In the genomic region with DNA sequence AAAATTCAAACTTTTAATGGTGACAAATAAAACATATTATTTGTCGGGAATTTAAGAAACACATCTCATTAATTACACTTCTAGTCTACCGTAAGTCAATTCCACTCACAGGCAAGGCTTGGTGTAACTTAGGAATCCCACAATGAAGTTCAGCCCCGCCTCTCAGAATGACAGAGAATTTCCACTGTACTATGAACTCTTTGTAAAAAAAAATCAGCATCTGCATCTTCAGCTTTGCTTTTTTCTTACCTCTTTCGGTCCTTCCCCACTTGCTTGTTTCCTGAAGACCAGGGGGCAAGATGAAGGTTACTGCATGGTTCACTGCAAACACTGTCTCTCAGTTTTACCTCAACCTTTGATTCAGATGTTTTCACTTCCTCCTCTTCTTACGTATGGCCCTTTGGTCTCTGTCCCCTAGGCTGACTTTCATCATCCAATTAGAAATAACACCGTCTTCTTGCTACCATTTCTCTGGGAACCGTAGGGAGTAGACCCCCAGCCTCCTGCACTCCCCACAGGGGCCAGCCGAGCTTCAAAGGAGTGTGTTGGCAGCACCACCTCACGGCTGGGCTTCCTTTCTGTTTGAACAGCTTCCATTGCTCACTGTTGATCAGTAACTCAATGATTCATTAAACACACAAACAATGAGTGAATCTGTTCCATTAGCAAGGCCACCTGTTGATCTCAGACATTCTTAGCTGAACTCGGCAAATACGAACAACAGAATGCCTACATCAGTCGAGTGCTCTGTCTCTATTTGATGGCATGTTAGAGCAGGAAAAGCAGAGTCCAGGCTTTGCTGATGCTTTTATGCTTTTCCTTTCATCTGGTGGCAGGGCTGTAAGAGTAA, we compare ENCODE assay signal across 1 cellular context.
A peak's percentile ranks its signal among the peaks of the same experiment; 100 is the strongest.
TF ChIP-seq lines count a peak whose summit lies in the region.

No MANE protein-coding gene starts in this region.

TF ChIP-seq in HepG2, 621 proteins besides CTCF, POLR2A, EP300 and RAD21 (continued from another document and continues in another):
- TF ChIP-seq, protein P1, sequence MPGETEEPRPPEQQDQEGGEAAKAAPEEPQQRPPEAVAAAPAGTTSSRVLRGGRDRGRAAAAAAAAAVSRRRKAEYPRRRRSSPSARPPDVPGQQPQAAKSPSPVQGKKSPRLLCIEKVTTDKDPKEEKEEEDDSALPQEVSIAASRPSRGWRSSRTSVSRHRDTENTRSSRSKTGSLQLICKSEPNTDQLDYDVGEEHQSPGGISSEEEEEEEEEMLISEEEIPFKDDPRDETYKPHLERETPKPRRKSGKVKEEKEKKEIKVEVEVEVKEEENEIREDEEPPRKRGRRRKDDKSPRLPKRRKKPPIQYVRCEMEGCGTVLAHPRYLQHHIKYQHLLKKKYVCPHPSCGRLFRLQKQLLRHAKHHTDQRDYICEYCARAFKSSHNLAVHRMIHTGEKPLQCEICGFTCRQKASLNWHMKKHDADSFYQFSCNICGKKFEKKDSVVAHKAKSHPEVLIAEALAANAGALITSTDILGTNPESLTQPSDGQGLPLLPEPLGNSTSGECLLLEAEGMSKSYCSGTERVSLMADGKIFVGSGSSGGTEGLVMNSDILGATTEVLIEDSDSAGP (CRISPR knock-in tag; IDR thresholded peaks at IDR 0.05; ENCODE audit: borderline replicate concordance), result peak; percentile 69
- TF ChIP-seq RBFOX2 (IDR thresholded peaks at IDR 0.05; ENCODE audit: low read depth, low read length), result peak; percentile 84
- TF ChIP-seq DNMT1 (CRISPR knock-in tag; IDR thresholded peaks at IDR 0.05), result no peak
- TF ChIP-seq, protein P2, sequence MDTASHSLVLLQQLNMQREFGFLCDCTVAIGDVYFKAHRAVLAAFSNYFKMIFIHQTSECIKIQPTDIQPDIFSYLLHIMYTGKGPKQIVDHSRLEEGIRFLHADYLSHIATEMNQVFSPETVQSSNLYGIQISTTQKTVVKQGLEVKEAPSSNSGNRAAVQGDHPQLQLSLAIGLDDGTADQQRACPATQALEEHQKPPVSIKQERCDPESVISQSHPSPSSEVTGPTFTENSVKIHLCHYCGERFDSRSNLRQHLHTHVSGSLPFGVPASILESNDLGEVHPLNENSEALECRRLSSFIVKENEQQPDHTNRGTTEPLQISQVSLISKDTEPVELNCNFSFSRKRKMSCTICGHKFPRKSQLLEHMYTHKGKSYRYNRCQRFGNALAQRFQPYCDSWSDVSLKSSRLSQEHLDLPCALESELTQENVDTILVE (CRISPR knock-in tag; IDR thresholded peaks at IDR 0.05), result peak; percentile 80; the same call in 1 of the 2 replicates
- TF ChIP-seq, protein P3, sequence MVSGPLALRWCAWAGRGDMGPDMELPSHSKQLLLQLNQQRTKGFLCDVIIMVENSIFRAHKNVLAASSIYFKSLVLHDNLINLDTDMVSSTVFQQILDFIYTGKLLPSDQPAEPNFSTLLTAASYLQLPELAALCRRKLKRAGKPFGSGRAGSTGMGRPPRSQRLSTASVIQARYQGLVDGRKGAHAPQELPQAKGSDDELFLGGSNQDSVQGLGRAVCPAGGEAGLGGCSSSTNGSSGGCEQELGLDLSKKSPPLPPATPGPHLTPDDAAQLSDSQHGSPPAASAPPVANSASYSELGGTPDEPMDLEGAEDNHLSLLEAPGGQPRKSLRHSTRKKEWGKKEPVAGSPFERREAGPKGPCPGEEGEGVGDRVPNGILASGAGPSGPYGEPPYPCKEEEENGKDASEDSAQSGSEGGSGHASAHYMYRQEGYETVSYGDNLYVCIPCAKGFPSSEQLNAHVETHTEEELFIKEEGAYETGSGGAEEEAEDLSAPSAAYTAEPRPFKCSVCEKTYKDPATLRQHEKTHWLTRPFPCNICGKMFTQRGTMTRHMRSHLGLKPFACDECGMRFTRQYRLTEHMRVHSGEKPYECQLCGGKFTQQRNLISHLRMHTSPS (CRISPR knock-in tag; IDR thresholded peaks at IDR 0.05; ENCODE audit: low read depth), result peak; percentile 45; the same call in 1 of the 2 replicates
- TF ChIP-seq ZMAT3 (CRISPR knock-in tag; conservative IDR thresholded peaks at IDR 0.05), result peak; percentile 71; the same call in 1 of the 2 replicates
- 0 out of 2 replicates have a peak, but pooled peaks have one; percentile 45 for TF ChIP-seq ZNF230 (CRISPR knock-in tag; IDR thresholded peaks at IDR 0.05)
- TF ChIP-seq ZFP37 (CRISPR knock-in tag; IDR thresholded peaks at IDR 0.05; ENCODE audit: borderline replicate concordance), result peak; percentile 50; the same call in 1 of the 2 replicates
- peak; percentile 72; the same call in 1 of the 2 replicates for TF ChIP-seq ZNF766 (CRISPR knock-in tag; IDR thresholded peaks at IDR 0.05; ENCODE audit: borderline replicate concordance)
- peak; percentile 61; the same call in 1 of the 2 replicates for TF ChIP-seq ZBTB20 (CRISPR knock-in tag; IDR thresholded peaks at IDR 0.05; ENCODE audit: borderline replicate concordance, low read depth)
- TF ChIP-seq LCORL (IDR thresholded peaks at IDR 0.05), result no peak
- TF ChIP-seq LCORL (CRISPR knock-in tag; IDR thresholded peaks at IDR 0.05), result peak; percentile 87
- TF ChIP-seq ZNF883 (CRISPR knock-in tag; IDR thresholded peaks at IDR 0.05; ENCODE audit: not compliant biosample characterization), result no peak
- no peak for TF ChIP-seq PRMT3 (CRISPR knock-in tag; IDR thresholded peaks at IDR 0.05; ENCODE audit: borderline replicate concordance, low read depth)
- TF ChIP-seq, protein P4, sequence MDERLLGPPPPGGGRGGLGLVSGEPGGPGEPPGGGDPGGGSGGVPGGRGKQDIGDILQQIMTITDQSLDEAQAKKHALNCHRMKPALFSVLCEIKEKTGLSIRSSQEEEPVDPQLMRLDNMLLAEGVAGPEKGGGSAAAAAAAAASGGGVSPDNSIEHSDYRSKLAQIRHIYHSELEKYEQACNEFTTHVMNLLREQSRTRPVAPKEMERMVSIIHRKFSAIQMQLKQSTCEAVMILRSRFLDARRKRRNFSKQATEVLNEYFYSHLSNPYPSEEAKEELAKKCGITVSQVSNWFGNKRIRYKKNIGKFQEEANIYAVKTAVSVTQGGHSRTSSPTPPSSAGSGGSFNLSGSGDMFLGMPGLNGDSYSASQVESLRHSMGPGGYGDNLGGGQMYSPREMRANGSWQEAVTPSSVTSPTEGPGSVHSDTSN (CRISPR knock-in tag; IDR thresholded peaks at IDR 0.05), result no peak
- TF ChIP-seq, protein P5, sequence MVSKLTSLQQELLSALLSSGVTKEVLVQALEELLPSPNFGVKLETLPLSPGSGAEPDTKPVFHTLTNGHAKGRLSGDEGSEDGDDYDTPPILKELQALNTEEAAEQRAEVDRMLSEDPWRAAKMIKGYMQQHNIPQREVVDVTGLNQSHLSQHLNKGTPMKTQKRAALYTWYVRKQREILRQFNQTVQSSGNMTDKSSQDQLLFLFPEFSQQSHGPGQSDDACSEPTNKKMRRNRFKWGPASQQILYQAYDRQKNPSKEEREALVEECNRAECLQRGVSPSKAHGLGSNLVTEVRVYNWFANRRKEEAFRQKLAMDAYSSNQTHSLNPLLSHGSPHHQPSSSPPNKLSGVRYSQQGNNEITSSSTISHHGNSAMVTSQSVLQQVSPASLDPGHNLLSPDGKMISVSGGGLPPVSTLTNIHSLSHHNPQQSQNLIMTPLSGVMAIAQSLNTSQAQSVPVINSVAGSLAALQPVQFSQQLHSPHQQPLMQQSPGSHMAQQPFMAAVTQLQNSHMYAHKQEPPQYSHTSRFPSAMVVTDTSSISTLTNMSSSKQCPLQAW (CRISPR knock-in tag; IDR thresholded peaks at IDR 0.05), result peak; percentile 99
- no peak for TF ChIP-seq ATAD3A (CRISPR knock-in tag; IDR thresholded peaks at IDR 0.05)
- TF ChIP-seq ZNF589 (CRISPR knock-in tag; conservative IDR thresholded peaks at IDR 0.05), result no peak; the same call in 1 of the 2 replicates
- TF ChIP-seq RFX1 (IDR thresholded peaks at IDR 0.05), result no peak
- peak; percentile 63; the same call in 1 of the 2 replicates for TF ChIP-seq YEATS2 (CRISPR knock-in tag; IDR thresholded peaks at IDR 0.05; ENCODE audit: borderline replicate concordance)
- TF ChIP-seq GTF2F1 (IDR thresholded peaks at IDR 0.05; ENCODE audit: low read length), result no peak
- TF ChIP-seq YY1 (IDR thresholded peaks at IDR 0.05; ENCODE audit: insufficient read depth, insufficient replicate concordance, low read depth, low read length), result peak; percentile 80
- TF ChIP-seq MEIS2 (CRISPR knock-in tag; IDR thresholded peaks at IDR 0.05), result peak; percentile 83
- peak; percentile 39; the same call in 1 of the 2 replicates for TF ChIP-seq BORCS8-MEF2B (CRISPR knock-in tag; IDR thresholded peaks at IDR 0.05)
- TF ChIP-seq MAFK (conservative IDR thresholded peaks at IDR 0.05 in 1 of 2, IDR thresholded peaks at IDR 0.05 in 1 of 2; ENCODE audit: low read length in 2 of 2), result peak in 1 of 2 experiments; percentile 43; a peak in 2 of 4 replicates
- TF ChIP-seq, protein P6, sequence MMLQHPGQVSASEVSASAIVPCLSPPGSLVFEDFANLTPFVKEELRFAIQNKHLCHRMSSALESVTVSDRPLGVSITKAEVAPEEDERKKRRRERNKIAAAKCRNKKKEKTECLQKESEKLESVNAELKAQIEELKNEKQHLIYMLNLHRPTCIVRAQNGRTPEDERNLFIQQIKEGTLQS (CRISPR knock-in tag; IDR thresholded peaks at IDR 0.05), result peak; percentile 96
- TF ChIP-seq ZNF431 (CRISPR knock-in tag; IDR thresholded peaks at IDR 0.05; ENCODE audit: borderline replicate concordance, low read depth), result no peak; the same call in 1 of the 2 replicates
- no peak for TF ChIP-seq SRSF9 (IDR thresholded peaks at IDR 0.05; ENCODE audit: borderline replicate concordance, insufficient read depth, low read depth, low read length, poor library complexity, severe bottlenecking)
- TF ChIP-seq HCFC1 (IDR thresholded peaks at IDR 0.05; ENCODE audit: low read depth, low read length), result no peak
- TF ChIP-seq, protein P7, sequence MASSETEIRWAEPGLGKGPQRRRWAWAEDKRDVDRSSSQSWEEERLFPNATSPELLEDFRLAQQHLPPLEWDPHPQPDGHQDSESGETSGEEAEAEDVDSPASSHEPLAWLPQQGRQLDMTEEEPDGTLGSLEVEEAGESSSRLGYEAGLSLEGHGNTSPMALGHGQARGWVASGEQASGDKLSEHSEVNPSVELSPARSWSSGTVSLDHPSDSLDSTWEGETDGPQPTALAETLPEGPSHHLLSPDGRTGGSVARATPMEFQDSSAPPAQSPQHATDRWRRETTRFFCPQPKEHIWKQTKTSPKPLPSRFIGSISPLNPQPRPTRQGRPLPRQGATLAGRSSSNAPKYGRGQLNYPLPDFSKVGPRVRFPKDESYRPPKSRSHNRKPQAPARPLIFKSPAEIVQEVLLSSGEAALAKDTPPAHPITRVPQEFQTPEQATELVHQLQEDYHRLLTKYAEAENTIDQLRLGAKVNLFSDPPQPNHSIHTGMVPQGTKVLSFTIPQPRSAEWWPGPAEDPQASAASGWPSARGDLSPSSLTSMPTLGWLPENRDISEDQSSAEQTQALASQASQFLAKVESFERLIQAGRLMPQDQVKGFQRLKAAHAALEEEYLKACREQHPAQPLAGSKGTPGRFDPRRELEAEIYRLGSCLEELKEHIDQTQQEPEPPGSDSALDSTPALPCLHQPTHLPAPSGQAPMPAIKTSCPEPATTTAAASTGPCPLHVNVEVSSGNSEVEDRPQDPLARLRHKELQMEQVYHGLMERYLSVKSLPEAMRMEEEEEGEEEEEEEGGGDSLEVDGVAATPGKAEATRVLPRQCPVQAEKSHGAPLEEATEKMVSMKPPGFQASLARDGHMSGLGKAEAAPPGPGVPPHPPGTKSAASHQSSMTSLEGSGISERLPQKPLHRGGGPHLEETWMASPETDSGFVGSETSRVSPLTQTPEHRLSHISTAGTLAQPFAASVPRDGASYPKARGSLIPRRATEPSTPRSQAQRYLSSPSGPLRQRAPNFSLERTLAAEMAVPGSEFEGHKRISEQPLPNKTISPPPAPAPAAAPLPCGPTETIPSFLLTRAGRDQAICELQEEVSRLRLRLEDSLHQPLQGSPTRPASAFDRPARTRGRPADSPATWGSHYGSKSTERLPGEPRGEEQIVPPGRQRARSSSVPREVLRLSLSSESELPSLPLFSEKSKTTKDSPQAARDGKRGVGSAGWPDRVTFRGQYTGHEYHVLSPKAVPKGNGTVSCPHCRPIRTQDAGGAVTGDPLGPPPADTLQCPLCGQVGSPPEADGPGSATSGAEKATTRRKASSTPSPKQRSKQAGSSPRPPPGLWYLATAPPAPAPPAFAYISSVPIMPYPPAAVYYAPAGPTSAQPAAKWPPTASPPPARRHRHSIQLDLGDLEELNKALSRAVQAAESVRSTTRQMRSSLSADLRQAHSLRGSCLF (CRISPR knock-in tag; IDR thresholded peaks at IDR 0.05; ENCODE audit: borderline replicate concordance), result no peak
- peak; percentile 90 for TF ChIP-seq DPF2 (CRISPR knock-in tag; IDR thresholded peaks at IDR 0.05; ENCODE audit: borderline replicate concordance, low read depth)
- TF ChIP-seq ZNF343 (CRISPR knock-in tag; IDR thresholded peaks at IDR 0.05), result peak; percentile 22; the same call in 1 of the 2 replicates
- TF ChIP-seq ZNF747 (CRISPR knock-in tag; IDR thresholded peaks at IDR 0.05; ENCODE audit: borderline replicate concordance), result peak; percentile 87; the same call in 1 of the 2 replicates
- peak; percentile 98 for TF ChIP-seq FOXO1 (CRISPR knock-in tag; IDR thresholded peaks at IDR 0.05)
- TF ChIP-seq, protein P8, sequence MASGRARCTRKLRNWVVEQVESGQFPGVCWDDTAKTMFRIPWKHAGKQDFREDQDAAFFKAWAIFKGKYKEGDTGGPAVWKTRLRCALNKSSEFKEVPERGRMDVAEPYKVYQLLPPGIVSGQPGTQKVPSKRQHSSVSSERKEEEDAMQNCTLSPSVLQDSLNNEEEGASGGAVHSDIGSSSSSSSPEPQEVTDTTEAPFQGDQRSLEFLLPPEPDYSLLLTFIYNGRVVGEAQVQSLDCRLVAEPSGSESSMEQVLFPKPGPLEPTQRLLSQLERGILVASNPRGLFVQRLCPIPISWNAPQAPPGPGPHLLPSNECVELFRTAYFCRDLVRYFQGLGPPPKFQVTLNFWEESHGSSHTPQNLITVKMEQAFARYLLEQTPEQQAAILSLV (CRISPR knock-in tag; IDR thresholded peaks at IDR 0.05; ENCODE audit: borderline replicate concordance), result peak; percentile 86
- TF ChIP-seq ZFYVE20 (CRISPR knock-in tag; IDR thresholded peaks at IDR 0.05; ENCODE audit: borderline replicate concordance, low read depth), result no peak
- no peak for TF ChIP-seq ZNF484 (CRISPR knock-in tag; IDR thresholded peaks at IDR 0.05; ENCODE audit: borderline replicate concordance, low read depth)
- TF ChIP-seq ZNF205 (CRISPR knock-in tag; IDR thresholded peaks at IDR 0.05), result peak; percentile 84; the same call in 1 of the 2 replicates
- no peak for TF ChIP-seq ZNF572 (CRISPR knock-in tag; IDR thresholded peaks at IDR 0.05)
- TF ChIP-seq HOXA5 (CRISPR knock-in tag; IDR thresholded peaks at IDR 0.05), result peak; percentile 66; the same call in 1 of the 2 replicates
- TF ChIP-seq SRSF1 (optimal IDR thresholded peaks at IDR 0.05; ENCODE audit: low read depth, low read length), result no peak
- no peak for TF ChIP-seq PCBP2 (optimal IDR thresholded peaks at IDR 0.05; ENCODE audit: low read depth, low read length, poor library complexity, severe bottlenecking)
- TF ChIP-seq NCOA2 (CRISPR knock-in tag; IDR thresholded peaks at IDR 0.05), result peak; percentile 95
- TF ChIP-seq GFI1 (CRISPR knock-in tag; IDR thresholded peaks at IDR 0.05; ENCODE audit: borderline replicate concordance), result peak; percentile 97
- peak; percentile 87 for TF ChIP-seq RARA (CRISPR knock-in tag; IDR thresholded peaks at IDR 0.05)
- TF ChIP-seq, protein P9, sequence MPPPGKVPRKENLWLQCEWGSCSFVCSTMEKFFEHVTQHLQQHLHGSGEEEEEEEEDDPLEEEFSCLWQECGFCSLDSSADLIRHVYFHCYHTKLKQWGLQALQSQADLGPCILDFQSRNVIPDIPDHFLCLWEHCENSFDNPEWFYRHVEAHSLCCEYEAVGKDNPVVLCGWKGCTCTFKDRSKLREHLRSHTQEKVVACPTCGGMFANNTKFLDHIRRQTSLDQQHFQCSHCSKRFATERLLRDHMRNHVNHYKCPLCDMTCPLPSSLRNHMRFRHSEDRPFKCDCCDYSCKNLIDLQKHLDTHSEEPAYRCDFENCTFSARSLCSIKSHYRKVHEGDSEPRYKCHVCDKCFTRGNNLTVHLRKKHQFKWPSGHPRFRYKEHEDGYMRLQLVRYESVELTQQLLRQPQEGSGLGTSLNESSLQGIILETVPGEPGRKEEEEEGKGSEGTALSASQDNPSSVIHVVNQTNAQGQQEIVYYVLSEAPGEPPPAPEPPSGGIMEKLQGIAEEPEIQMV (CRISPR knock-in tag; IDR thresholded peaks at IDR 0.05; ENCODE audit: low read depth), result no peak
